In genomic region chr1:245153645-245154428, GRCh38 we compare ENCODE assay signal across 8 cellular contexts. TPM values are rescaled to one million over a fixed set of nuclear protein-coding genes. Genes with fewer than 3 reads are reported as not detected.
DNase-seq lines count a peak whose midpoint lies in the region; ATAC-seq and TF ChIP-seq lines count a peak whose summit lies in the region.

No MANE protein-coding gene starts in this region.

- H3K4me3 Mint-ChIP-seq in activated CD4-positive, alpha-beta T cell treated with anti-CD3 and anti-CD28 coated beads for 36 hours = peak overlapping the region; percentile 68
- H3K4me3 Mint-ChIP-seq in stimulated activated effector memory CD8-positive, alpha-beta T cell treated with anti-CD3 and anti-CD28 coated beads, Interleukin-12 subunit alpha, Interleukin-12 subunit beta, amount 100 ng/mL, for 72 hours = peak overlapping the region; percentile 73

- ATAC-seq in activated CD4-positive, alpha-beta T cell treated with anti-CD3 and anti-CD28 coated beads for 36 hours = no peak
- ATAC-seq in stimulated activated effector memory CD8-positive, alpha-beta T cell treated with anti-CD3 and anti-CD28 coated beads, Interleukin-12 subunit alpha, Interleukin-12 subunit beta, amount 100 ng/mL, for 72 hours = no peak
- no peak for ATAC-seq in omental fat pad (ENCODE audit: low FRiP score)

- intact Hi-C loops in activated CD4-positive, alpha-beta T cell treated with anti-CD3 and anti-CD28 coated beads for 36 hours (cut with DNase I, micrococcal nuclease) = loop anchor here (1.0 to 10.0 kb wide), 9 partner anchors 181 to 1599 kb away; partner anchors contain the start of genes CNST (in 1 of the 2) and TFB2M (in 1 of the 2)
- intact Hi-C loops in posterior vena cava (cut with DNase I) = loop anchor here in 1 of 2 donors (2.0 to 10.0 kb wide), 2 partner anchors 851 to 1339 kb away; no protein-coding TSS in a partner anchor

- peaks cover 3% of the 10 kb centered on the region; the same call in 1 of the 2 replicates for H3K4me1 ChIP-seq in iPS-20b (ENCODE audit: insufficient read depth, low read length)

- peak; percentile 25 for DNase-seq in activated CD4-positive, alpha-beta T cell treated with anti-CD3 and anti-CD28 coated beads for 36 hours
- no peak for DNase-seq in activated CD4-positive, alpha-beta T cell treated with anti-CD3 and anti-CD28 coated beads for 4 hours
- peak; percentile 38 for DNase-seq in NCI-H2171 (lab: John Stamatoyannopoulos, UW)
- DNase-seq in astrocyte of the hippocampus (ENCODE audit: low read depth, low spot score) = peak; percentile 53
- peak; percentile 8 to 60 for DNase-seq in stimulated activated effector memory CD8-positive, alpha-beta T cell treated with anti-CD3 and anti-CD28 coated beads, Interleukin-12 subunit alpha, Interleukin-12 subunit beta, amount 100 ng/mL, for 72 hours (ENCODE audit: low spot score in 2 of 2)
- DNase-seq in omental fat pad (ENCODE audit: low spot score) = no peak
- no peak for DNase-seq in posterior vena cava (ENCODE audit: low spot score)

- H3K9me3 ChIP-seq in iPS-20b (ENCODE audit: insufficient read depth, low read depth, low read length) = no peaks in the 10 kb centered on the region

- H3K9me3 Mint-ChIP-seq in activated CD4-positive, alpha-beta T cell treated with anti-CD3 and anti-CD28 coated beads for 36 hours (ENCODE audit: low read depth) = no peaks in the 10 kb centered on the region
- no peaks in the 10 kb centered on the region for H3K9me3 Mint-ChIP-seq in stimulated activated effector memory CD8-positive, alpha-beta T cell treated with anti-CD3 and anti-CD28 coated beads, Interleukin-12 subunit alpha, Interleukin-12 subunit beta, amount 100 ng/mL, for 72 hours

- H3K27me3 Mint-ChIP-seq in activated CD4-positive, alpha-beta T cell treated with anti-CD3 and anti-CD28 coated beads for 36 hours = peaks cover 63% of the 10 kb centered on the region

- no peak overlapping the region for H3K9ac ChIP-seq in iPS-20b (ENCODE audit: low read depth, low read length)

- TF ChIP-seq CTCF in omental fat pad (IDR thresholded peaks at IDR 0.05) = no peak

- peak overlapping the region; percentile 73 for H3K4me3 ChIP-seq in iPS-20b (ENCODE audit: low read length)

- no peaks in the 10 kb centered on the region for H3K36me3 ChIP-seq in iPS-20b (ENCODE audit: insufficient read depth, low read depth, low read length)

- CTCF ChIA-PET in activated CD4-positive, alpha-beta T cell treated with anti-CD3 and anti-CD28 coated beads for 36 hours (lab: Charles Lee) = interaction anchor here (0.7 to 1.8 kb wide), 19 partner anchors 10 to 1297 kb away, joined by 3 to 8 read pairs (median 4); no protein-coding TSS in a partner anchor

- POLR2A ChIA-PET in activated CD4-positive, alpha-beta T cell treated with anti-CD3 and anti-CD28 coated beads for 36 hours (lab: Charles Lee) = interaction anchor here (0.6 kb wide), 1 partner anchor 1176 kb away, joined by 3 read pairs; no protein-coding TSS in a partner anchor

- H3K4me1 Mint-ChIP-seq in activated CD4-positive, alpha-beta T cell treated with anti-CD3 and anti-CD28 coated beads for 36 hours = peaks cover 25% of the 10 kb centered on the region
- H3K4me1 Mint-ChIP-seq in stimulated activated effector memory CD8-positive, alpha-beta T cell treated with anti-CD3 and anti-CD28 coated beads, Interleukin-12 subunit alpha, Interleukin-12 subunit beta, amount 100 ng/mL, for 72 hours = peaks cover 24% of the 10 kb centered on the region

- no peaks in the 10 kb centered on the region for H3K36me3 Mint-ChIP-seq in activated CD4-positive, alpha-beta T cell treated with anti-CD3 and anti-CD28 coated beads for 36 hours (ENCODE audit: low read depth)
- peaks cover 9% of the 10 kb centered on the region for H3K36me3 Mint-ChIP-seq in stimulated activated effector memory CD8-positive, alpha-beta T cell treated with anti-CD3 and anti-CD28 coated beads, Interleukin-12 subunit alpha, Interleukin-12 subunit beta, amount 100 ng/mL, for 72 hours

- peaks cover 84% of the 10 kb centered on the region for H3K27me3 ChIP-seq in iPS-20b (ENCODE audit: insufficient read depth, low read length)

- H3K27ac Mint-ChIP-seq in activated CD4-positive, alpha-beta T cell treated with anti-CD3 and anti-CD28 coated beads for 36 hours = no peak overlapping the region
- H3K27ac Mint-ChIP-seq in stimulated activated effector memory CD8-positive, alpha-beta T cell treated with anti-CD3 and anti-CD28 coated beads, Interleukin-12 subunit alpha, Interleukin-12 subunit beta, amount 100 ng/mL, for 72 hours = no peak overlapping the region

- no peak overlapping the region for H3K27ac ChIP-seq in iPS-20b (ENCODE audit: low read length)

RNA-seq across cellular contexts. Expression of gene KIF26B, which starts 0.9 kb away (rescaled TPM):
- under 1 TPM; 0.16 to 0.23 TPM for total RNA-seq in activated CD4-positive, alpha-beta T cell treated with anti-CD3 and anti-CD28 coated beads for 36 hours
- total RNA-seq in omental fat pad (under 1 TPM; 0.13 to 0.96 (median 0.39) TPM), posterior vena cava (under 1 TPM; 0.62 to 0.65 TPM)

Comparison
In these comparisons a context has a peak if more than half of its experiments do, and no peak if none do; other contexts are left out.
1. DNase-seq: peak in activated CD4-positive, alpha-beta T cell treated with anti-CD3 and anti-CD28 coated beads for 36 hours (single experiment), NCI-H2171 (single experiment), astrocyte of the hippocampus (single experiment) and stimulated activated effector memory CD8-positive, alpha-beta T cell treated with anti-CD3 and anti-CD28 coated beads, Interleukin-12 subunit alpha, Interleukin-12 subunit beta, amount 100 ng/mL, for 72 hours (2 of 2); none in activated CD4-positive, alpha-beta T cell treated with anti-CD3 and anti-CD28 coated beads for 4 hours (0 of 2), omental fat pad (single experiment) and posterior vena cava (single experiment).